In genomic region chr3:154421067-154421466, GRCh38 we compare ENCODE assay signal across 3 cellular contexts.
TF ChIP-seq lines count a peak whose summit lies in the region.

No MANE protein-coding gene starts in this region.

TF ChIP-seq in SK-N-SH, 30 proteins besides CTCF, POLR2A, EP300 and RAD21:
- TF ChIP-seq REST (IDR thresholded peaks at IDR 0.05; ENCODE audit: low read depth, low read length) (peak; percentile 97), EZH2phosphoT487 (IDR thresholded peaks at IDR 0.05; ENCODE audit: borderline replicate concordance, low read depth) (no peak), RCOR1 (IDR thresholded peaks at IDR 0.05; ENCODE audit: low read length) (no peak), SIN3A (IDR thresholded peaks at IDR 0.05; ENCODE audit: borderline replicate concordance, low read depth, low read length) (no peak), PBX3 (IDR thresholded peaks at IDR 0.05) (no peak), RXRA (IDR thresholded peaks at IDR 0.05; ENCODE audit: borderline replicate concordance, low read depth) (no peak), RFX5 (IDR thresholded peaks at IDR 0.05; ENCODE audit: low read length) (no peak), FOXJ3 (CRISPR knock-in tag; IDR thresholded peaks at IDR 0.05) (no peak), TAF1 (IDR thresholded peaks at IDR 0.05; ENCODE audit: borderline replicate concordance, low read depth, low read length) (no peak)

TF ChIP-seq in SK-N-SH treated with all-trans-retinoic acid at 6 μM for 48 hours, 23 proteins besides CTCF, POLR2A, EP300 and RAD21:
- TF ChIP-seq ZNF70 (CRISPR knock-in tag; IDR thresholded peaks at IDR 0.05) (no peak), ZC3H10 (CRISPR knock-in tag; IDR thresholded peaks at IDR 0.05) (no peak), ZFP30 (CRISPR knock-in tag; IDR thresholded peaks at IDR 0.05) (no peak), PATZ1 (CRISPR knock-in tag; IDR thresholded peaks at IDR 0.05; ENCODE audit: borderline replicate concordance) (no peak), ESRRG (CRISPR knock-in tag; IDR thresholded peaks at IDR 0.05) (no peak)
- TF ChIP-seq, protein P1, sequence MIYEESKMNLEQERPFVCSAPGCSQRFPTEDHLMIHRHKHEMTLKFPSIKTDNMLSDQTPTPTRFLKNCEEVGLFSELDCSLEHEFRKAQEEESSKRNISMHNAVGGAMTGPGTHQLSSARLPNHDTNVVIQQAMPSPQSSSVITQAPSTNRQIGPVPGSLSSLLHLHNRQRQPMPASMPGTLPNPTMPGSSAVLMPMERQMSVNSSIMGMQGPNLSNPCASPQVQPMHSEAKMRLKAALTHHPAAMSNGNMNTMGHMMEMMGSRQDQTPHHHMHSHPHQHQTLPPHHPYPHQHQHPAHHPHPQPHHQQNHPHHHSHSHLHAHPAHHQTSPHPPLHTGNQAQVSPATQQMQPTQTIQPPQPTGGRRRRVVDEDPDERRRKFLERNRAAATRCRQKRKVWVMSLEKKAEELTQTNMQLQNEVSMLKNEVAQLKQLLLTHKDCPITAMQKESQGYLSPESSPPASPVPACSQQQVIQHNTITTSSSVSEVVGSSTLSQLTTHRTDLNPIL (CRISPR knock-in tag; IDR thresholded peaks at IDR 0.05; ENCODE audit: low read depth), result no peak

TF ChIP-seq in H1, 55 proteins besides CTCF, POLR2A, EP300 and RAD21:
- TF ChIP-seq KDM5A (IDR thresholded peaks at IDR 0.05; ENCODE audit: low read length) (no peak), HDAC2 (IDR thresholded peaks at IDR 0.05; ENCODE audit: borderline replicate concordance in 1 of 2, low read depth in 2 of 2, low read length in 2 of 2) (no peak), SP4 (IDR thresholded peaks at IDR 0.05; ENCODE audit: low read length) (no peak), ZNF274 (IDR thresholded peaks at IDR 0.05; ENCODE audit: borderline replicate concordance, extremely low read depth, low read length) (no peak), HDAC6 (IDR thresholded peaks at IDR 0.05; ENCODE audit: low read depth, low read length) (no peak), PHF8 (conservative IDR thresholded peaks at IDR 0.05; ENCODE audit: low read depth, low read length) (no peak), CHD2 (IDR thresholded peaks at IDR 0.05; ENCODE audit: low read length) (no peak), NRF1 (IDR thresholded peaks at IDR 0.05; ENCODE audit: low read depth, low read length) (no peak), GTF2F1 (IDR thresholded peaks at IDR 0.05; ENCODE audit: borderline replicate concordance, low read depth, low read length) (no peak), SIRT6 (IDR thresholded peaks at IDR 0.05; ENCODE audit: low read length) (no peak), YY1 (IDR thresholded peaks at IDR 0.05; ENCODE audit: low read depth, low read length) (no peak), MAFK (IDR thresholded peaks at IDR 0.05; ENCODE audit: low read depth, low read length) (no peak), BACH1 (IDR thresholded peaks at IDR 0.05; ENCODE audit: low read length) (no peak), SP1 (IDR thresholded peaks at IDR 0.05; ENCODE audit: low read depth, low read length) (no peak), CBX5 (IDR thresholded peaks at IDR 0.05; ENCODE audit: low read depth, low read length) (no peak), CTBP2 (IDR thresholded peaks at IDR 0.05; ENCODE audit: borderline replicate concordance, insufficient read depth, insufficient read length, low read length) (no peak), NANOG (IDR thresholded peaks at IDR 0.05; ENCODE audit: insufficient read depth, low read depth, low read length, poor library complexity, severe bottlenecking) (no peak)
TF ChIP-seq in H1: peak in this region for 0.
